Comparison of ENCODE assay signal across 9 cellular contexts in genomic region chr11:72333657-72334056, GRCh38.
A peak's percentile ranks its signal among the peaks of the same experiment; 100 is the strongest.
DNase-seq lines count a peak whose midpoint lies in the region; ATAC-seq, FAIRE-seq and TF ChIP-seq lines count a peak whose summit lies in the region.
"Had no signal": no experiment of that assay in that cellular context is flagged by ENCODE, and none has a peak within 500 bp of the region (broad histone marks: within the 10 kb centered on the region; RNA-seq: fewer than 3 reads in every experiment).

No MANE protein-coding gene starts in this region.

- 58% methylated on average over 6 of the region's 6 CpGs for WGBS in right cardiac atrium
- WGBS in body of pancreas, 2 donors = 54 to 65% methylated on average over 6 of the region's 6 CpGs

- H3K4me3 ChIP-seq in Peyer's patch (no peak overlapping the region), astrocyte of the cerebellum (ENCODE audit: low read depth, low read length) (no peak overlapping the region), right cardiac atrium (ENCODE audit: low read length) (no peak overlapping the region), body of pancreas (no peak overlapping the region)

- no peak overlapping the region for H3K4me3 Mint-ChIP-seq in nephron progenitor cell

- H3K9me3 Mint-ChIP-seq in nephron progenitor cell = no peaks in the 10 kb centered on the region

- H3K36me3 ChIP-seq in Peyer's patch (no peaks in the 10 kb centered on the region), body of pancreas (replicated peaks in 1 of 2; ENCODE audit: insufficient read depth in 1 of 2, low read depth in 2 of 2) (no peaks in the 10 kb centered on the region)

- in situ Hi-C loops in astrocyte of the cerebellum (cut with HindIII; ENCODE audit: low sequenced_read_pairs) = no loop called here

- peaks cover 19% of the 10 kb centered on the region for H3K36me3 Mint-ChIP-seq in nephron progenitor cell (ENCODE audit: low read depth)

- peaks cover 30% of the 10 kb centered on the region for H3K4me1 Mint-ChIP-seq in nephron progenitor cell

- intact Hi-C loops in right cardiac atrium (cut with DNase I) (no loop called here), body of pancreas (cut with DNase I) (no loop called here)

- no peak for TF ChIP-seq POLR2A in GM12891 (IDR thresholded peaks at IDR 0.05; ENCODE audit: low read depth, low read length)
- no peak for TF ChIP-seq POLR2A in Peyer's patch (IDR thresholded peaks at IDR 0.05)
- TF ChIP-seq POLR2A in body of pancreas (IDR thresholded peaks at IDR 0.05) = no peak

- H3K9me3 ChIP-seq in Peyer's patch (no peaks in the 10 kb centered on the region), right cardiac atrium (ENCODE audit: control insufficient read depth, low read length) (no peaks in the 10 kb centered on the region), body of pancreas (no peaks in the 10 kb centered on the region)

- H3K4me1 ChIP-seq in Peyer's patch (no peaks in the 10 kb centered on the region), right cardiac atrium (ENCODE audit: control insufficient read depth, insufficient read depth, low read length) (no peaks in the 10 kb centered on the region), body of pancreas (no peaks in the 10 kb centered on the region)

- FAIRE-seq in GM12891 (lab: Jason Lieb, UNC) = no peak

- DNase-seq in GM12891 (ENCODE audit: insufficient read length, low spot score) (peak; percentile 35), Peyer's patch (peak in 2 of 3 donors; percentile 18 to 59), astrocyte of the cerebellum (ENCODE audit: low read depth) (no peak), nephron progenitor cell (peak; percentile 12), right cardiac atrium (no peak), NCI-H1092 (lab: John Stamatoyannopoulos, UW) (no peak), body of pancreas (no peak)

- TF ChIP-seq CTCF in Peyer's patch (IDR thresholded peaks at IDR 0.05) (peak in 1 of 6 experiments; percentile 14), astrocyte of the cerebellum (IDR thresholded peaks at IDR 0.05; ENCODE audit: low read depth, low read length, missing control alignments) (peak; percentile 32), nephron progenitor cell (IDR thresholded peaks at IDR 0.05) (no peak), body of pancreas (IDR thresholded peaks at IDR 0.05) (peak in 1 of 7 experiments; percentile 6)

- H3K27ac ChIP-seq in Peyer's patch = no peak overlapping the region
- no peak overlapping the region for H3K27ac ChIP-seq in right cardiac atrium (ENCODE audit: low read length)
- H3K27ac ChIP-seq in body of pancreas = no peak overlapping the region

- peak overlapping the region; percentile 50 for H3K27ac Mint-ChIP-seq in nephron progenitor cell

- ATAC-seq in HG03039 (IDR thresholded peaks at IDR 0.05; ENCODE audit: unreplicated experiment) (no peak), right cardiac atrium (no peak), body of pancreas (no peak)
- ATAC-seq: Right ventricle myocardium inferior had no signal

- no peaks in the 10 kb centered on the region for H3K27me3 ChIP-seq in Peyer's patch
- no peaks in the 10 kb centered on the region for H3K27me3 ChIP-seq in right cardiac atrium (ENCODE audit: control insufficient read depth, insufficient read depth)
- no peaks in the 10 kb centered on the region for H3K27me3 ChIP-seq in body of pancreas

- peaks cover 3% of the 10 kb centered on the region for H3K27me3 Mint-ChIP-seq in nephron progenitor cell (ENCODE audit: low read depth, poor library complexity)

TF ChIP-seq in GM12891, 5 proteins besides CTCF, POLR2A, EP300 and RAD21:
- no peak for TF ChIP-seq TAF1 (IDR thresholded peaks at IDR 0.05; ENCODE audit: low read depth, low read length)
- no peak for TF ChIP-seq SPI1 (IDR thresholded peaks at IDR 0.05; ENCODE audit: low read depth, low read length)
- TF ChIP-seq PAX5 (IDR thresholded peaks at IDR 0.05; ENCODE audit: insufficient read depth, low read length, severe bottlenecking) = no peak
- no peak for TF ChIP-seq POLR2AphosphoS5 (IDR thresholded peaks at IDR 0.05; ENCODE audit: low read depth, low read length)
- no peak for TF ChIP-seq POU2F2 (IDR thresholded peaks at IDR 0.05; ENCODE audit: low read depth, low read length)

Comparison
In these comparisons a context has a peak if more than half of its experiments do, and no peak if none do; other contexts are left out.
1. DNase-seq: peak in GM12891 (single experiment), Peyer's patch (2 of 3) and nephron progenitor cell (single experiment); none in astrocyte of the cerebellum (single experiment), right cardiac atrium (0 of 3), NCI-H1092 (single experiment) and body of pancreas (0 of 4).